Comparison of ENCODE assay signal across 19 cellular contexts in genomic region chr6:67735623-67736022, GRCh38.
DNase-seq lines count a peak whose midpoint lies in the region; ATAC-seq, FAIRE-seq and TF ChIP-seq lines count a peak whose summit lies in the region.
"Had no signal": no experiment of that assay in that cellular context is flagged by ENCODE, and none has a peak within 500 bp of the region (broad histone marks: within the 10 kb centered on the region; RNA-seq: fewer than 3 reads in every experiment).

No MANE protein-coding gene starts in this region.

- peak overlapping the region; percentile 27 for H3K27ac Mint-ChIP-seq in astrocyte (ENCODE audit: unreplicated experiment)
- peak overlapping the region; percentile 78 for H3K27ac Mint-ChIP-seq in osteocyte (ENCODE audit: unreplicated experiment)
- H3K27ac Mint-ChIP-seq: B cell; CD4-positive, alpha-beta T cell; CD8-positive, alpha-beta T cell had no signal

- H3K27me3 Mint-ChIP-seq in astrocyte (ENCODE audit: low read depth, unreplicated experiment) (no peaks in the 10 kb centered on the region), osteocyte (ENCODE audit: unreplicated experiment) (no peaks in the 10 kb centered on the region)
- H3K27me3 Mint-ChIP-seq: B cell; CD4-positive, alpha-beta T cell had no signal

- H3K79me2 ChIP-seq in astrocyte (ENCODE audit: insufficient read depth, low read length), result no peaks in the 10 kb centered on the region

- no peak for TF ChIP-seq RAD21 in A549 (conservative IDR thresholded peaks at IDR 0.05 in 1 of 2, IDR thresholded peaks at IDR 0.05 in 1 of 2)

- no peaks in the 10 kb centered on the region for H3K4me1 ChIP-seq in A549
- peaks cover 7% of the 10 kb centered on the region for H3K4me1 ChIP-seq in astrocyte (ENCODE audit: insufficient read depth, low read length)
- H3K4me1 ChIP-seq: BLaER1 treated with 17β-estradiol and CSF1 and Interleukin-3, amounts not matched to agents 10 nM and 100 nM had no signal

- TF ChIP-seq POLR2A in A549 (IDR thresholded peaks at IDR 0.05; ENCODE audit: low read length) (no peak), H54 (IDR thresholded peaks at IDR 0.05; ENCODE audit: low read depth, low read length) (no peak)

- H3K4me2 ChIP-seq in A549, result no peak overlapping the region
- no peak overlapping the region for H3K4me2 ChIP-seq in astrocyte (ENCODE audit: low read length)
- H3K4me2 ChIP-seq: BLaER1 treated with 17β-estradiol and CSF1 and Interleukin-3, amounts not matched to agents 10 nM and 100 nM had no signal

- no peak overlapping the region for H3K9ac ChIP-seq in astrocyte (ENCODE audit: low read length)
- H3K9ac ChIP-seq: BLaER1 treated with 17β-estradiol and CSF1 and Interleukin-3, amounts not matched to agents 10 nM and 100 nM had no signal

- H3K4me3 Mint-ChIP-seq in astrocyte (ENCODE audit: unreplicated experiment), result no peak overlapping the region
- H3K4me3 Mint-ChIP-seq in osteocyte (ENCODE audit: unreplicated experiment), result no peak overlapping the region
- H3K4me3 Mint-ChIP-seq: B cell; CD4-positive, alpha-beta T cell; CD8-positive, alpha-beta T cell had no signal

- DNase-seq in A549 (ENCODE audit: low read depth in 1 of 2, low spot score in 1 of 2), result no peak
- DNase-seq in H54 (ENCODE audit: insufficient read length, low spot score), result no peak
- DNase-seq in astrocyte (ENCODE audit: low read depth), result no peak
- no peak for DNase-seq in osteocyte (ENCODE audit: extremely low spot score, unreplicated experiment)
- DNase-seq in NCI-H774 (lab: John Stamatoyannopoulos, UW), result no peak
- DNase-seq in NCI-H128 (lab: John Stamatoyannopoulos, UW; ENCODE audit: unreplicated experiment), result no peak
- DNase-seq: 8988T; AML-193; CD4-positive, alpha-beta T cell; CD8-positive, alpha-beta T cell; DMS79 treated with DMSO at 0.1 percent for 48 hours; GF-D8 had no signal

- no peak overlapping the region for H3K27ac ChIP-seq in A549
- no peak overlapping the region for H3K27ac ChIP-seq in astrocyte (ENCODE audit: low read depth, low read length)
- H3K27ac ChIP-seq: BLaER1 treated with 17β-estradiol and CSF1 and Interleukin-3, amounts not matched to agents 10 nM and 100 nM; C4-2B had no signal

- TF ChIP-seq CTCF in A549 (IDR thresholded peaks at IDR 0.05) (no peak), astrocyte (IDR thresholded peaks at IDR 0.05; ENCODE audit: insufficient read depth, low read depth, low read length) (no peak), osteocyte (IDR thresholded peaks at IDR 0.05) (no peak)

- ATAC-seq in A549, result no peak
- no peak for ATAC-seq in GM18511 (IDR thresholded peaks at IDR 0.05; ENCODE audit: unreplicated experiment)
- ATAC-seq: CD8-positive, alpha-beta T cell had no signal

- WGBS in A549 (ENCODE audit: missing lambda C conversion rate), result 3% methylated on average over 1 of the region's 1 CpG

- POLR2A ChIA-PET in A549 (lab: Yijun Ruan, JAX), result no interaction called here

- CTCF ChIA-PET in A549 (lab: Yijun Ruan, JAX), result no interaction called here

- no peaks in the 10 kb centered on the region for H4K20me1 ChIP-seq in astrocyte (ENCODE audit: insufficient read depth, low read length)
- H4K20me1 ChIP-seq: BLaER1 treated with 17β-estradiol and CSF1 and Interleukin-3, amounts not matched to agents 10 nM and 100 nM had no signal

- H2AFZ ChIP-seq in astrocyte (ENCODE audit: low read depth, low read length), result no peak overlapping the region

- H3K27me3 ChIP-seq in astrocyte (ENCODE audit: insufficient read depth, low read length), result no peaks in the 10 kb centered on the region
- H3K27me3 ChIP-seq: BLaER1 treated with 17β-estradiol and CSF1 and Interleukin-3, amounts not matched to agents 10 nM and 100 nM had no signal

- no peaks in the 10 kb centered on the region for H3K36me3 ChIP-seq in astrocyte (ENCODE audit: insufficient read depth, low read length)
- H3K36me3 ChIP-seq: BLaER1 treated with 17β-estradiol and CSF1 and Interleukin-3, amounts not matched to agents 10 nM and 100 nM had no signal

- H3K4me1 Mint-ChIP-seq in astrocyte (ENCODE audit: low read depth, unreplicated experiment), result peaks cover 17% of the 10 kb centered on the region
- peaks cover 19% of the 10 kb centered on the region for H3K4me1 Mint-ChIP-seq in osteocyte (ENCODE audit: unreplicated experiment)
- H3K4me1 Mint-ChIP-seq: B cell had no signal

- H3K9me3 Mint-ChIP-seq in astrocyte (ENCODE audit: unreplicated experiment) (peaks cover 7% of the 10 kb centered on the region), osteocyte (ENCODE audit: unreplicated experiment) (peaks cover 38% of the 10 kb centered on the region)

- TF ChIP-seq EP300 in A549 (IDR thresholded peaks at IDR 0.05), result no peak

- FAIRE-seq in A549 (lab: Jason Lieb, UNC), result no peak
- peak; percentile 60 for FAIRE-seq in H54 (lab: Jason Lieb, UNC)
- FAIRE-seq in astrocyte (lab: Jason Lieb, UNC), result no peak
- FAIRE-seq: A204.1, G401.6, GM12891 had no signal

- H3K36me3 Mint-ChIP-seq in astrocyte (ENCODE audit: low read depth, unreplicated experiment) (no peaks in the 10 kb centered on the region), osteocyte (ENCODE audit: unreplicated experiment) (peaks cover 32% of the 10 kb centered on the region)
- H3K36me3 Mint-ChIP-seq: CD8-positive, alpha-beta T cell had no signal

- H3K4me3 ChIP-seq in A549, result no peak overlapping the region
- no peak overlapping the region for H3K4me3 ChIP-seq in astrocyte (ENCODE audit: insufficient read depth, low read depth, low read length)
- H3K4me3 ChIP-seq: BLaER1 treated with 17β-estradiol and CSF1 and Interleukin-3, amounts not matched to agents 10 nM and 100 nM had no signal

- no peaks in the 10 kb centered on the region for H3K9me3 ChIP-seq in A549
- peaks cover 2% of the 10 kb centered on the region for H3K9me3 ChIP-seq in astrocyte (ENCODE audit: insufficient read depth, low read depth, low read length)

TF ChIP-seq in A549, 52 proteins besides CTCF, POLR2A, EP300 and RAD21:
- TF ChIP-seq USF2 (IDR thresholded peaks at IDR 0.05), result no peak
- peak; percentile 25 for TF ChIP-seq MAFK (IDR thresholded peaks at IDR 0.05; ENCODE audit: partially characterized antibody)
